ENCODE assay signal across 11 cellular contexts in genomic region chr9:93130861-93131481, GRCh38. TPM values are rescaled to one million over a fixed set of nuclear protein-coding genes. Genes with fewer than 3 reads are reported as not detected.
DNase-seq lines count a peak whose midpoint lies in the region; ATAC-seq and TF ChIP-seq lines count a peak whose summit lies in the region.
"Had no signal": no experiment of that assay in that cellular context is flagged by ENCODE, and none has a peak within 500 bp of the region (broad histone marks: within the 10 kb centered on the region; RNA-seq: fewer than 3 reads in every experiment).

No MANE protein-coding gene starts in this region.

- no peak overlapping the region for H3K4me2 ChIP-seq in osteoblast (ENCODE audit: insufficient read depth, low read length)

- peaks cover 19% of the 10 kb centered on the region for H3K4me1 ChIP-seq in osteoblast (ENCODE audit: insufficient read depth, low read length)

- no peak for TF ChIP-seq CTCF in C4-2B (conservative IDR thresholded peaks at IDR 0.05)
- TF ChIP-seq CTCF in endothelial cell (IDR thresholded peaks at IDR 0.05; ENCODE audit: unreplicated experiment): no peak
- no peak for TF ChIP-seq CTCF in osteoblast (IDR thresholded peaks at IDR 0.05; ENCODE audit: extremely low read depth, low read depth, low read length)

- no peaks in the 10 kb centered on the region for H3K27me3 ChIP-seq in osteoblast (ENCODE audit: insufficient read depth, low read length)

- H4K20me1 ChIP-seq in osteoblast (ENCODE audit: insufficient read depth, low read length): peaks cover 43% of the 10 kb centered on the region

- H3K27ac Mint-ChIP-seq in endothelial cell (ENCODE audit: unreplicated experiment): peak overlapping the region; percentile 75

- no peaks in the 10 kb centered on the region for H3K36me3 Mint-ChIP-seq in endothelial cell (ENCODE audit: low read depth, unreplicated experiment)

- H3K36me3 ChIP-seq in osteoblast (ENCODE audit: insufficient read depth, low read length): no peaks in the 10 kb centered on the region

- H2AFZ ChIP-seq in osteoblast (ENCODE audit: low read length): no peak overlapping the region

- H3K27ac ChIP-seq in C4-2B: peak overlapping the region; percentile 94
- H3K27ac ChIP-seq in osteoblast (ENCODE audit: low read depth, low read length): no peak overlapping the region

- no peak overlapping the region for H3K4me3 ChIP-seq in osteoblast (ENCODE audit: insufficient read depth, low read length)

- no peak for ATAC-seq in HG02759 (IDR thresholded peaks at IDR 0.05; ENCODE audit: unreplicated experiment)
- ATAC-seq in GM18868 (IDR thresholded peaks at IDR 0.05; ENCODE audit: unreplicated experiment): no peak

- H3K79me2 ChIP-seq in osteoblast (ENCODE audit: insufficient read depth, low read length): peaks cover 44% of the 10 kb centered on the region

- H3K9me3 Mint-ChIP-seq in endothelial cell (ENCODE audit: unreplicated experiment): no peaks in the 10 kb centered on the region

- DNase-seq in UCSD-AML1 (lab: John Stamatoyannopoulos, UW; ENCODE audit: unreplicated experiment): peak; percentile 80
- peak; percentile 59 for DNase-seq in endothelial cell (ENCODE audit: low spot score)
- DNase-seq in osteoblast (ENCODE audit: insufficient read length, low spot score, missing footprints): peak; percentile 81
- no peak for DNase-seq in GM03348 (ENCODE audit: low spot score)
- DNase-seq in putamen (ENCODE audit: low spot score): no peak
- DNase-seq: effector CD8-positive, alpha-beta T cell; NCI-H2081; stimulated activated CD4-positive, alpha-beta T cell treated with anti-CD3 and anti-CD28 coated beads, Interleukin-12 subunit alpha, Interleukin-12 subunit beta, amount 100 ng/mL, for 4 hours had no signal

- peaks cover 53% of the 10 kb centered on the region for H3K4me1 Mint-ChIP-seq in endothelial cell (ENCODE audit: unreplicated experiment)

- H3K27me3 Mint-ChIP-seq in endothelial cell (ENCODE audit: unreplicated experiment): peaks cover 17% of the 10 kb centered on the region

- no peak overlapping the region for H3K4me3 Mint-ChIP-seq in endothelial cell (ENCODE audit: unreplicated experiment)

- no peaks in the 10 kb centered on the region for H3K9me3 ChIP-seq in osteoblast (ENCODE audit: low read depth, low read length)

RNA-seq across cellular contexts. Expression of gene NINJ1, which starts 3.1 kb away (rescaled TPM):
- total RNA-seq in endothelial cell (ENCODE audit: unreplicated experiment) (34.2 TPM), osteoblast (33.6 and 34.7 TPM in 2 replicates)

RNA-seq across cellular contexts. Expression of gene CARD19, which starts 35.0 kb away (rescaled TPM):
- total RNA-seq in endothelial cell (ENCODE audit: unreplicated experiment) (13.2 TPM), osteoblast (38.4 and 38.6 TPM in 2 replicates)

RNA-seq across cellular contexts. Expression of gene WNK2, which starts 53.0 kb away (rescaled TPM):
- total RNA-seq in endothelial cell (ENCODE audit: unreplicated experiment) (0.82 TPM), osteoblast (not detected in 2 replicates)

Comparison
In these comparisons a context has a peak if more than half of its experiments do, and no peak if none do; other contexts are left out.
1. DNase-seq: peak in UCSD-AML1 (single experiment), endothelial cell (single experiment) and osteoblast (single experiment); none in GM03348 (single experiment) and putamen (single experiment).